Comparison of ENCODE assay signal across 11 cellular contexts in the genomic region with DNA sequence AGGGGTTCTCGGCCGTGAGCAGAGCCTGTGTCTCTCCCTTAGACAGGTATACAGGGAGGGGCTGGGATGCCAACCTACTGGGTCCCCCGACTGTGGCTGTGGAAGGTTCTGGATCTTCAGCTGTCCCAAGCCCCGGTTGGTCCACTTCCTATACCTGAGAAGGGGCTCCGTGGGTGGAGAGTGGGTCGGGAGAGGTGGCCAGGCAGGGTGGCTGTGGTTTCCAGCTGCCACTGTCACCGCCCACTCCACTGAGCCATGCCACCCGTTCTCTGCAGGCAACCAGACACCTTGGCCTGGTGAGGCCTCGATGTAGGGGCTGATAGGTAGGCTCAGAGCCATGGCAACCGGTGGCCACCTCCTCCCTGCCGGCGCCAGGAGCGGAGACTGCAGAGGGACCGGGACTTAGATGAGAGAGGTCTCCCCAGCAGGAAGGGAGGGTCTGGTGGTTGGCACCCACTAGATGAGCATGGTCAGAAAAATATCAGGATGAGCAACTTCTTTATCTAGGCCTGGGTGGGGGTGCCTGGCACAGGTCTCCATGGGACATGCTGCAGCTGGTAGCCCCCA. TPM values are rescaled to one million over a fixed set of nuclear protein-coding genes. Genes with fewer than 3 reads are reported as not detected.
DNase-seq lines count a peak whose midpoint lies in the region; ATAC-seq and TF ChIP-seq lines count a peak whose summit lies in the region.
"Had no signal": no experiment of that assay in that cellular context is flagged by ENCODE, and none has a peak within 500 bp of the region (broad histone marks: within the 10 kb centered on the region; RNA-seq: fewer than 3 reads in every experiment).

No MANE protein-coding gene starts in this region.

- peak overlapping the region in 3 of 5 experiments; percentile 31 to 80 (median 59) for H3K27ac Mint-ChIP-seq in brain
- no peak overlapping the region for H3K27ac Mint-ChIP-seq in activated CD4-positive, alpha-beta T cell treated with anti-CD3 and anti-CD28 coated beads, Interleukin-2, amount 10 ng/mL, durations not matched to agents 24 days and 14 days

- no peak overlapping the region for H3K4ac ChIP-seq in mesendoderm (ENCODE audit: low read depth, low read length)

- H3K4me1 ChIP-seq in mesendoderm (ENCODE audit: control insufficient read depth, low read depth, low read length): peaks cover 12% of the 10 kb centered on the region
- H3K4me1 ChIP-seq in thyroid gland: peaks cover 74 to 77% of the 10 kb centered on the region in 2 donors

- no peak overlapping the region for H4K5ac ChIP-seq in mesendoderm (ENCODE audit: low read length)

- H3K4me3 Mint-ChIP-seq in brain: no peak overlapping the region
- H3K4me3 Mint-ChIP-seq in activated CD4-positive, alpha-beta T cell treated with anti-CD3 and anti-CD28 coated beads, Interleukin-2, amount 10 ng/mL, durations not matched to agents 24 days and 14 days: no peak overlapping the region

- H3K27me3 Mint-ChIP-seq in brain: no peaks in the 10 kb centered on the region
- H3K27me3 Mint-ChIP-seq in activated CD4-positive, alpha-beta T cell treated with anti-CD3 and anti-CD28 coated beads, Interleukin-2, amount 10 ng/mL, durations not matched to agents 24 days and 14 days: no peaks in the 10 kb centered on the region

- peaks cover 9% of the 10 kb centered on the region for H3K79me1 ChIP-seq in mesendoderm (ENCODE audit: low read length)

- no peak for TF ChIP-seq POLR2A in thyroid gland (IDR thresholded peaks at IDR 0.05)

- H3K4me2 ChIP-seq in mesendoderm (ENCODE audit: low read length): no peak overlapping the region

- no peaks in the 10 kb centered on the region for H3K27me3 ChIP-seq in mesendoderm (ENCODE audit: insufficient read depth, low read length, poor library complexity)
- H3K27me3 ChIP-seq in thyroid gland: no peaks in the 10 kb centered on the region
- H3K27me3 ChIP-seq: foreskin keratinocyte had no signal

- no peak overlapping the region for H3K18ac ChIP-seq in mesendoderm (ENCODE audit: low read length)

- H3K23ac ChIP-seq in mesendoderm (ENCODE audit: low read length): peak overlapping the region; percentile 50

- H3K4me3 ChIP-seq in mesendoderm (ENCODE audit: low read length) (no peak overlapping the region), thyroid gland (replicated peaks in 1 of 3) (no peak overlapping the region)

- peaks cover 49% of the 10 kb centered on the region for H3K4me1 Mint-ChIP-seq in brain
- H3K4me1 Mint-ChIP-seq in activated CD4-positive, alpha-beta T cell treated with anti-CD3 and anti-CD28 coated beads, Interleukin-2, amount 10 ng/mL, durations not matched to agents 24 days and 14 days: peaks cover 8% of the 10 kb centered on the region

- H2BK15ac ChIP-seq in mesendoderm (replicated peaks; ENCODE audit: low read depth): no peak overlapping the region

- H2AK5ac ChIP-seq in mesendoderm (ENCODE audit: low read length): no peak overlapping the region

- WGBS in mesendoderm (ENCODE audit: extremely low coverage, insufficient coverage, low lambda C conversion rate): no CpG with 5 or more reads among the region's 14 CpGs
- 68 to 85% methylated on average over 10 of the region's 14 CpGs for WGBS in thyroid gland, 2 donors

- no peak overlapping the region for H4K8ac ChIP-seq in mesendoderm (ENCODE audit: low read depth, low read length)

- ATAC-seq in GM19455 (IDR thresholded peaks at IDR 0.05; ENCODE audit: unreplicated experiment): no peak

- DNase-seq in NCI-H2029 treated with DMSO at 0.1 percent for 48 hours (lab: John Stamatoyannopoulos, UW) (peak; percentile 6), mesendoderm (no peak), thyroid gland (no peak)
- DNase-seq in activated CD4-positive, alpha-beta T cell treated with anti-CD3 and anti-CD28 coated beads, Interleukin-2, amount 10 ng/mL, durations not matched to agents 24 days and 14 days: no peak
- no peak for DNase-seq in activated CD4-positive, CD25-positive, alpha-beta regulatory T cell (lab: John Stamatoyannopoulos, UW)
- DNase-seq: NCI-H1436; stimulated activated CD4-positive, alpha-beta T cell treated with anti-CD3 and anti-CD28 coated beads, Interleukin-12 subunit alpha, Interleukin-12 subunit beta, amount 100 ng/mL, for 4 hours; T-helper 9 cell had no signal

- H3K56ac ChIP-seq in mesendoderm (ENCODE audit: low read length): peak overlapping the region; percentile 20

- H3K79me2 ChIP-seq in mesendoderm (ENCODE audit: control insufficient read depth, insufficient read depth, low read length): peaks cover 4% of the 10 kb centered on the region

- no peak overlapping the region for H2BK5ac ChIP-seq in mesendoderm (ENCODE audit: low read length)

- no peak overlapping the region for H3K27ac ChIP-seq in mesendoderm (ENCODE audit: low read depth, low read length)
- peak overlapping the region; percentile 98 to 99 (median 99) for H3K27ac ChIP-seq in thyroid gland
- H3K27ac ChIP-seq: foreskin keratinocyte had no signal

- TF ChIP-seq CTCF in brain (conservative IDR thresholded peaks at IDR 0.05) (no peak), thyroid gland (IDR thresholded peaks at IDR 0.05) (no peak)

- no peaks in the 10 kb centered on the region for H3K9me3 Mint-ChIP-seq in brain
- H3K9me3 Mint-ChIP-seq in activated CD4-positive, alpha-beta T cell treated with anti-CD3 and anti-CD28 coated beads, Interleukin-2, amount 10 ng/mL, durations not matched to agents 24 days and 14 days: no peaks in the 10 kb centered on the region

- no peak overlapping the region for H3K9ac ChIP-seq in mesendoderm (ENCODE audit: low read length)

- H3K36me3 Mint-ChIP-seq in brain: peaks cover 11% of the 10 kb centered on the region
- H3K36me3 Mint-ChIP-seq in activated CD4-positive, alpha-beta T cell treated with anti-CD3 and anti-CD28 coated beads, Interleukin-2, amount 10 ng/mL, durations not matched to agents 24 days and 14 days (ENCODE audit: low read depth): peaks cover 12% of the 10 kb centered on the region

- H3K9me3 ChIP-seq in thyroid gland: no peaks in the 10 kb centered on the region

- intact Hi-C loops in thyroid gland (cut with DNase I): no loop called here
- intact Hi-C loops in activated CD4-positive, alpha-beta T cell treated with anti-CD3 and anti-CD28 coated beads, Interleukin-2, amount 10 ng/mL, durations not matched to agents 24 days and 14 days (cut with micrococcal nuclease): no loop called here

- H2BK120ac ChIP-seq in mesendoderm (ENCODE audit: low read depth, low read length): no peak overlapping the region

- peaks cover 1% of the 10 kb centered on the region for H3K36me3 ChIP-seq in mesendoderm (ENCODE audit: control insufficient read depth, insufficient read depth, low read length)
- peaks cover 9 to 11% of the 10 kb centered on the region in 2 donors for H3K36me3 ChIP-seq in thyroid gland

RNA-seq across cellular contexts. Expression of gene TRIOBP, which starts 53.8 kb away (rescaled TPM):
- 18.3 TPM for polyA plus RNA-seq in brain (ENCODE audit: insufficient read depth, low read depth, low replicate concordance)
- 23.7 TPM for polyA plus RNA-seq in mesendoderm (2013, experiment 1 of 2)
- 25.5 TPM for polyA plus RNA-seq in mesendoderm (2013, experiment 2 of 2)
- total RNA-seq in thyroid gland: 100 to 1,000 TPM; 120 to 150 (median 140) TPM
- 33.3 and 34.8 TPM in 2 replicates for total RNA-seq in activated CD4-positive, alpha-beta T cell treated with anti-CD3 and anti-CD28 coated beads, Interleukin-2, amount 10 ng/mL, durations not matched to agents 24 days and 14 days

RNA-seq across cellular contexts. Expression of gene GCAT, which starts 57.1 kb away (rescaled TPM):
- 32.1 TPM for polyA plus RNA-seq in brain (ENCODE audit: insufficient read depth, low read depth, low replicate concordance)
- polyA plus RNA-seq in mesendoderm (2013, experiment 1 of 2): 6.8 TPM
- polyA plus RNA-seq in mesendoderm (2013, experiment 2 of 2): 6.9 TPM
- 10 to 100 TPM; 30.4 to 59.1 (median 38.2) TPM for total RNA-seq in thyroid gland
- 27.7 and 28.9 TPM in 2 replicates for total RNA-seq in activated CD4-positive, alpha-beta T cell treated with anti-CD3 and anti-CD28 coated beads, Interleukin-2, amount 10 ng/mL, durations not matched to agents 24 days and 14 days
